In genomic region chr9:21402387-21403247, GRCh38 we compare ENCODE assay signal across 1 cellular context.
TF ChIP-seq lines count a peak whose summit lies in the region.

No MANE protein-coding gene starts in this region.

TF ChIP-seq in IMR-90, 13 proteins besides CTCF, POLR2A, EP300 and RAD21:
- TF ChIP-seq FOS (IDR thresholded peaks at IDR 0.05; ENCODE audit: low read depth, low read length) (no peak), SMC3 (IDR thresholded peaks at IDR 0.05; ENCODE audit: low read depth, low read length) (no peak), CEBPB (IDR thresholded peaks at IDR 0.05; ENCODE audit: low read depth, low read length) (no peak), MXI1 (IDR thresholded peaks at IDR 0.05; ENCODE audit: borderline replicate concordance, low read depth, low read length) (no peak)
